In genomic region chr3:66276705-66277274, GRCh38 we compare ENCODE assay signal across 8 cellular contexts. TPM values are rescaled to one million over a fixed set of nuclear protein-coding genes. Genes with fewer than 3 reads are reported as not detected.
DNase-seq lines count a peak whose midpoint lies in the region; ATAC-seq and TF ChIP-seq lines count a peak whose summit lies in the region.

No MANE protein-coding gene starts in this region.

- H3K9me3 Mint-ChIP-seq in CD8-positive, alpha-beta memory T cell, result peaks cover 0 to 2% (median 0%) of the 10 kb centered on the region in 5 donors
- peaks cover 8% of the 10 kb centered on the region for H3K9me3 Mint-ChIP-seq in mesothelial cell of epicardium

- peaks cover 0 to 14% (median 5%) of the 10 kb centered on the region in 3 donors for H3K36me3 Mint-ChIP-seq in CD8-positive, alpha-beta memory T cell
- peaks cover 14% of the 10 kb centered on the region for H3K36me3 Mint-ChIP-seq in mesothelial cell of epicardium

- ATAC-seq in HG03571 (IDR thresholded peaks at IDR 0.05; ENCODE audit: unreplicated experiment), result no peak

- CTCF ChIA-PET in CD8-positive, alpha-beta memory T cell (lab: Charles Lee), result interaction anchor here (0.7 to 5.6 kb wide), 15 partner anchors 21 to 546 kb away, joined by 3 to 48 read pairs (median 4); no protein-coding TSS in a partner anchor

- POLR2A ChIA-PET in CD8-positive, alpha-beta memory T cell (lab: Charles Lee), result interaction anchor here (1.0 to 1.3 kb wide), 4 partner anchors 20 to 117 kb away, joined by 3 to 10 read pairs (median 5); no protein-coding TSS in a partner anchor

- no peaks in the 10 kb centered on the region for H3K27me3 Mint-ChIP-seq in CD8-positive, alpha-beta memory T cell
- H3K27me3 Mint-ChIP-seq in mesothelial cell of epicardium (ENCODE audit: low read depth), result no peaks in the 10 kb centered on the region

- peaks cover 30% of the 10 kb centered on the region for H3K4me1 ChIP-seq in CD8-positive, alpha-beta memory T cell (ENCODE audit: insufficient read depth, low read length)
- H3K4me1 ChIP-seq in effector memory CD4-positive, alpha-beta T cell (ENCODE audit: control insufficient read depth, insufficient read depth, low read length, poor library complexity, severe bottlenecking), result no peaks in the 10 kb centered on the region

- peaks cover 42 to 48% (median 45%) of the 10 kb centered on the region in 3 donors for H3K4me1 Mint-ChIP-seq in CD8-positive, alpha-beta memory T cell
- peaks cover 13% of the 10 kb centered on the region for H3K4me1 Mint-ChIP-seq in mesothelial cell of epicardium

- DNase-seq in CD8-positive, alpha-beta memory T cell, result peak; percentile 39 to 76 (median 54)
- DNase-seq in H7, result peak; percentile 47
- DNase-seq in NCI-H345 treated with DMSO at 0.1 percent for 48 hours (lab: John Stamatoyannopoulos, UW; ENCODE audit: unreplicated experiment), result peak; percentile 13
- peak; percentile 60 for DNase-seq in activated CD4-positive, alpha-beta T cell treated with anti-CD3 and anti-CD28 coated beads, Interleukin-2, amount 50 U/mL, for 1 hour
- DNase-seq in effector memory CD4-positive, alpha-beta T cell, result peak; percentile 29 to 54 (median 35)
- peak in 1 of 2 experiments; percentile 69 for DNase-seq in mesothelial cell of epicardium (ENCODE audit: low spot score in 2 of 2, unreplicated experiment in 2 of 2)
- DNase-seq in stimulated activated naive CD4-positive, alpha-beta T cell (lab: John Stamatoyannopoulos, UW), result peak; percentile 2 to 68 (median 34)

- no peaks in the 10 kb centered on the region for H3K27me3 ChIP-seq in CD8-positive, alpha-beta memory T cell (ENCODE audit: insufficient read depth, low read length, poor library complexity, severe bottlenecking)
- H3K27me3 ChIP-seq in H7 (ENCODE audit: control insufficient read depth, insufficient read depth, low read length), result no peaks in the 10 kb centered on the region
- no peaks in the 10 kb centered on the region for H3K27me3 ChIP-seq in effector memory CD4-positive, alpha-beta T cell (replicated peaks; ENCODE audit: control insufficient read depth, insufficient read depth, low read length, poor library complexity, severe bottlenecking)

- peak; percentile 75 for TF ChIP-seq CTCF in mesothelial cell of epicardium (IDR thresholded peaks at IDR 0.05; ENCODE audit: unreplicated experiment)

- H3K27ac ChIP-seq in CD8-positive, alpha-beta memory T cell (ENCODE audit: low read depth, low read length), result no peak overlapping the region
- H3K27ac ChIP-seq in effector memory CD4-positive, alpha-beta T cell (ENCODE audit: insufficient read depth, low read length, poor library complexity, severe bottlenecking), result no peak overlapping the region

- H3K36me3 ChIP-seq in CD8-positive, alpha-beta memory T cell (ENCODE audit: insufficient read depth, low read length), result no peaks in the 10 kb centered on the region
- H3K36me3 ChIP-seq in H7 (replicated peaks; ENCODE audit: control insufficient read depth, insufficient read depth, low read length), result no peaks in the 10 kb centered on the region
- no peaks in the 10 kb centered on the region for H3K36me3 ChIP-seq in effector memory CD4-positive, alpha-beta T cell (ENCODE audit: control insufficient read depth, insufficient read depth, low read length)

- H3K4me3 Mint-ChIP-seq in CD8-positive, alpha-beta memory T cell, result no peak overlapping the region
- no peak overlapping the region for H3K4me3 Mint-ChIP-seq in mesothelial cell of epicardium

- peak overlapping the region; percentile 4 to 89 (median 60) for H3K27ac Mint-ChIP-seq in CD8-positive, alpha-beta memory T cell
- H3K27ac Mint-ChIP-seq in mesothelial cell of epicardium, result no peak overlapping the region

- no peaks in the 10 kb centered on the region for H3K9me3 ChIP-seq in CD8-positive, alpha-beta memory T cell (ENCODE audit: low read length)
- H3K9me3 ChIP-seq in effector memory CD4-positive, alpha-beta T cell (ENCODE audit: control insufficient read depth, low read length), result no peaks in the 10 kb centered on the region

- H3K4me3 ChIP-seq in CD8-positive, alpha-beta memory T cell (ENCODE audit: low read length), result no peak overlapping the region
- no peak overlapping the region for H3K4me3 ChIP-seq in H7 (ENCODE audit: insufficient read depth, low read depth, low read length)
- no peak overlapping the region for H3K4me3 ChIP-seq in effector memory CD4-positive, alpha-beta T cell (ENCODE audit: insufficient read depth, low read depth, low read length, poor library complexity, severe bottlenecking)

RNA-seq across cellular contexts. Expression of gene SLC25A26, which starts 56.0 kb away (rescaled TPM):
- 10 to 100 TPM; 18.9 to 22.5 TPM for total RNA-seq in CD8-positive, alpha-beta memory T cell
- polyA plus RNA-seq in CD8-positive, alpha-beta memory T cell, result 38.4 TPM
- 26.5 and 29.1 TPM in 2 replicates for total RNA-seq in H7 (2014; rRNA removed; shearing (Covaris generic))
- total RNA-seq in mesothelial cell of epicardium, result 19.2 to 20.8 TPM (median 20.3 TPM) in 3 replicates
